In the genomic region with DNA sequence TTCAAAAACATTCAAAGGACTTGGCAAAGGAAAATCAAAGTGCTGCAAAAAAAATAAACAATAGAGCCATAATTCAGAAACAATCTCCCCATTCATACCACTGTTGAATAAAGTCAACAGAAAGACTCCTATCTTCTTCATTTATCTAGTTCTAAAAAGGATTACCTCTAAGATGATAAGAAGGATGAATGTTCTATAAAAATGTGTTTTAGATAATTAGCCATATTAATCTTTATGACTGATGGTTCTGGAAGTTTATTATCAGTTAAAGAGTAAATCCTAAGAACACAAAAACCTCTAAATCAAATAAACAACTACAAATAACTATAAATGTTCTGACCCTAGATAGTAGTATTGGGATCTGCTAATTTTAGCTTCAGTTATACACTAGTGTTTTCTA, we compare ENCODE assay signal across 15 cellular contexts. TPM values are rescaled to one million over a fixed set of nuclear protein-coding genes. Genes with fewer than 3 reads are reported as not detected.
A peak's percentile ranks its signal among the peaks of the same experiment; 100 is the strongest.
DNase-seq lines count a peak whose midpoint lies in the region; ATAC-seq, FAIRE-seq and TF ChIP-seq lines count a peak whose summit lies in the region.
"Had no signal": no experiment of that assay in that cellular context is flagged by ENCODE, and none has a peak within 500 bp of the region (broad histone marks: within the 10 kb centered on the region; RNA-seq: fewer than 3 reads in every experiment).

No MANE protein-coding gene starts in this region.

- H3K9me3 ChIP-seq in SK-N-SH, result no peaks in the 10 kb centered on the region
- H3K9me3 ChIP-seq: HAP-1 had no signal

- peaks cover 27% of the 10 kb centered on the region for H3K4me1 Mint-ChIP-seq in mesothelial cell of epicardium

- H3K79me2 ChIP-seq in SK-N-SH (ENCODE audit: insufficient read depth), result 0 out of 2 replicates have a peak, but pooled peaks cover 3% of the 10 kb centered on the region

- peaks cover 14% of the 10 kb centered on the region for H3F3A ChIP-seq in SK-N-SH (replicated peaks; ENCODE audit: insufficient read depth)

- POLR2A ChIA-PET in SK-N-SH (lab: Yijun Ruan, JAX), result no interaction called here

- peak overlapping the region; percentile 64 for H3K27ac Mint-ChIP-seq in mesothelial cell of epicardium
- H3K27ac Mint-ChIP-seq: CD4-positive, CD25-positive, alpha-beta regulatory T cell had no signal

- H3K27me3 ChIP-seq in SK-N-SH (ENCODE audit: insufficient read depth), result no peaks in the 10 kb centered on the region
- H3K27me3 ChIP-seq: BLaER1 treated with 17β-estradiol and CSF1 and Interleukin-3, amounts not matched to agents 10 nM and 100 nM had no signal

- no peak overlapping the region for H3K4me3 Mint-ChIP-seq in mesothelial cell of epicardium
- H3K4me3 Mint-ChIP-seq: CD4-positive, CD25-positive, alpha-beta regulatory T cell had no signal

- H2AFZ ChIP-seq in SK-N-SH (ENCODE audit: low read depth), result no peak overlapping the region

- peaks cover 56 to 71% of the 10 kb centered on the region in 2 experiments for H3K36me3 ChIP-seq in SK-N-SH (replicated peaks in 1 of 2; ENCODE audit: control insufficient read depth in 1 of 2, insufficient read depth in 2 of 2, low read length in 1 of 2)

- H3K9me3 Mint-ChIP-seq in mesothelial cell of epicardium, result peaks cover 13% of the 10 kb centered on the region

- peak; percentile 43 for FAIRE-seq in colon (lab: Jason Lieb, UNC)
- FAIRE-seq: H1 had no signal

- no peaks in the 10 kb centered on the region for H3K27me3 Mint-ChIP-seq in mesothelial cell of epicardium (ENCODE audit: low read depth)
- H3K27me3 Mint-ChIP-seq: CD4-positive, CD25-positive, alpha-beta regulatory T cell had no signal

- no peak for TF ChIP-seq EP300 in SK-N-SH (IDR thresholded peaks at IDR 0.05; ENCODE audit: borderline replicate concordance in 1 of 2, low read depth in 1 of 2, low read length in 1 of 2)

- no peak overlapping the region for H3K4me2 ChIP-seq in SK-N-SH
- H3K4me2 ChIP-seq: BLaER1 treated with 17β-estradiol and CSF1 and Interleukin-3, amounts not matched to agents 10 nM and 100 nM had no signal

- no peak for TF ChIP-seq RAD21 in SK-N-SH (IDR thresholded peaks at IDR 0.05; ENCODE audit: low read length)

- no peak for TF ChIP-seq CTCF in SK-N-SH (IDR thresholded peaks at IDR 0.05)
- no peak for TF ChIP-seq CTCF in mesothelial cell of epicardium (IDR thresholded peaks at IDR 0.05; ENCODE audit: unreplicated experiment)

- no peak for ATAC-seq in SK-N-SH treated with all-trans-retinoic acid at 6 μM for 48 hours

- H3K36me3 Mint-ChIP-seq in mesothelial cell of epicardium, result peaks cover 42% of the 10 kb centered on the region

- no peak overlapping the region for H3K9ac ChIP-seq in SK-N-SH
- H3K9ac ChIP-seq: BLaER1 treated with 17β-estradiol and CSF1 and Interleukin-3, amounts not matched to agents 10 nM and 100 nM had no signal

- H3K9me2 ChIP-seq in SK-N-SH, result no peaks in the 10 kb centered on the region

- no peaks in the 10 kb centered on the region; a peak in 1 of 4 replicates for H3K4me1 ChIP-seq in SK-N-SH (ENCODE audit: control insufficient read depth in 1 of 2, insufficient read depth in 2 of 2, low read depth in 1 of 2, low read length in 1 of 2)
- H3K4me1 ChIP-seq: HAP-1 had no signal

- no peaks in the 10 kb centered on the region for H4K20me1 ChIP-seq in SK-N-SH (ENCODE audit: insufficient read depth)
- H4K20me1 ChIP-seq: BLaER1 treated with 17β-estradiol and CSF1 and Interleukin-3, amounts not matched to agents 10 nM and 100 nM had no signal

- CTCF ChIA-PET in SK-N-SH (lab: Yijun Ruan, JAX), result no interaction called here

- H3K27ac ChIP-seq in SK-N-SH (ENCODE audit: low read depth in 2 of 2, low read length in 1 of 2), result no peak overlapping the region
- H3K27ac ChIP-seq: 22Rv1; BLaER1 treated with 17β-estradiol and CSF1 and Interleukin-3, amounts not matched to agents 10 nM and 100 nM had no signal

- no peak overlapping the region for H3K4me3 ChIP-seq in SK-N-SH (ENCODE audit: low read depth in 2 of 2, low read length in 1 of 2)
- H3K4me3 ChIP-seq: BLaER1 treated with 17β-estradiol and CSF1 and Interleukin-3, amounts not matched to agents 10 nM and 100 nM; HAP-1 had no signal

- DNase-seq in SK-N-SH (no peak), mesothelial cell of epicardium (ENCODE audit: low spot score in 2 of 2, unreplicated experiment in 2 of 2) (no peak), NCI-H128 (lab: John Stamatoyannopoulos, UW; ENCODE audit: unreplicated experiment) (no peak), AML-193 (lab: John Stamatoyannopoulos, UW) (no peak), NCI-H146 (lab: John Stamatoyannopoulos, UW) (no peak)
- DNase-seq: Calu3; CD4-positive, CD25-positive, alpha-beta regulatory T cell; DMS 273 treated with DMSO at 0.1 percent for 48 hours; IMR-90 had no signal

TF ChIP-seq in SK-N-SH treated with all-trans-retinoic acid at 6 μM for 48 hours, 23 proteins besides CTCF, POLR2A, EP300 and RAD21 (continues in another document):
- TF ChIP-seq BACH2 (CRISPR knock-in tag; IDR thresholded peaks at IDR 0.05; ENCODE audit: borderline replicate concordance) (no peak), ZNF70 (CRISPR knock-in tag; IDR thresholded peaks at IDR 0.05) (no peak)
- TF ChIP-seq, protein P1, sequence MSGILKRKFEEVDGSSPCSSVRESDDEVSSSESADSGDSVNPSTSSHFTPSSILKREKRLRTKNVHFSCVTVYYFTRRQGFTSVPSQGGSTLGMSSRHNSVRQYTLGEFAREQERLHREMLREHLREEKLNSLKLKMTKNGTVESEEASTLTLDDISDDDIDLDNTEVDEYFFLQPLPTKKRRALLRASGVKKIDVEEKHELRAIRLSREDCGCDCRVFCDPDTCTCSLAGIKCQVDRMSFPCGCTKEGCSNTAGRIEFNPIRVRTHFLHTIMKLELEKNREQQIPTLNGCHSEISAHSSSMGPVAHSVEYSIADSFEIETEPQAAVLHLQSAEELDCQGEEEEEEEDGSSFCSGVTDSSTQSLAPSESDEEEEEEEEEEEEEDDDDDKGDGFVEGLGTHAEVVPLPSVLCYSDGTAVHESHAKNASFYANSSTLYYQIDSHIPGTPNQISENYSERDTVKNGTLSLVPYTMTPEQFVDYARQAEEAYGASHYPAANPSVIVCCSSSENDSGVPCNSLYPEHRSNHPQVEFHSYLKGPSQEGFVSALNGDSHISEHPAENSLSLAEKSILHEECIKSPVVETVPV (CRISPR knock-in tag; IDR thresholded peaks at IDR 0.05), result no peak
- TF ChIP-seq, protein P2, sequence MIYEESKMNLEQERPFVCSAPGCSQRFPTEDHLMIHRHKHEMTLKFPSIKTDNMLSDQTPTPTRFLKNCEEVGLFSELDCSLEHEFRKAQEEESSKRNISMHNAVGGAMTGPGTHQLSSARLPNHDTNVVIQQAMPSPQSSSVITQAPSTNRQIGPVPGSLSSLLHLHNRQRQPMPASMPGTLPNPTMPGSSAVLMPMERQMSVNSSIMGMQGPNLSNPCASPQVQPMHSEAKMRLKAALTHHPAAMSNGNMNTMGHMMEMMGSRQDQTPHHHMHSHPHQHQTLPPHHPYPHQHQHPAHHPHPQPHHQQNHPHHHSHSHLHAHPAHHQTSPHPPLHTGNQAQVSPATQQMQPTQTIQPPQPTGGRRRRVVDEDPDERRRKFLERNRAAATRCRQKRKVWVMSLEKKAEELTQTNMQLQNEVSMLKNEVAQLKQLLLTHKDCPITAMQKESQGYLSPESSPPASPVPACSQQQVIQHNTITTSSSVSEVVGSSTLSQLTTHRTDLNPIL (CRISPR knock-in tag; IDR thresholded peaks at IDR 0.05; ENCODE audit: low read depth), result no peak

TF ChIP-seq in SK-N-SH, 30 proteins besides CTCF, POLR2A, EP300 and RAD21:
- TF ChIP-seq JUND (IDR thresholded peaks at IDR 0.05) (no peak), EZH2phosphoT487 (IDR thresholded peaks at IDR 0.05; ENCODE audit: borderline replicate concordance, low read depth) (no peak), FOXM1 (IDR thresholded peaks at IDR 0.05; ENCODE audit: low read depth) (no peak), NRF1 (IDR thresholded peaks at IDR 0.05; ENCODE audit: low read depth, low read length) (no peak), POLR2AphosphoS5 (IDR thresholded peaks at IDR 0.05; ENCODE audit: low read depth, low read length) (no peak), GABPA (IDR thresholded peaks at IDR 0.05; ENCODE audit: low read depth) (no peak)

RNA-seq across cellular contexts. Expression of a gene that starts 37.8 kb away (rescaled TPM):
- 1.7 and 2.5 TPM in 2 replicates for polyA plus RNA-seq in SK-N-SH (2012; rRNA removed)
- 1.4 and 1.5 TPM in 2 replicates for polyA plus RNA-seq in SK-N-SH (2012; cell fraction: cytosol; rRNA removed)
- 1.6 and 2.8 TPM in 2 replicates for polyA plus RNA-seq in SK-N-SH (2012; cell fraction: nucleus; rRNA removed)
- total RNA-seq in mesothelial cell of epicardium, result 1.8 to 3.2 TPM (median 2.2 TPM) in 3 replicates
